In genomic region chr13:35930665-35931631, GRCh38 we compare ENCODE assay signal across 10 cellular contexts.
A peak's percentile ranks its signal among the peaks of the same experiment; 100 is the strongest.
DNase-seq lines count a peak whose midpoint lies in the region; ATAC-seq, FAIRE-seq and TF ChIP-seq lines count a peak whose summit lies in the region.
"Had no signal": no experiment of that assay in that cellular context is flagged by ENCODE, and none has a peak within 500 bp of the region (broad histone marks: within the 10 kb centered on the region; RNA-seq: fewer than 3 reads in every experiment).

No MANE protein-coding gene starts in this region.

- DNase-seq in renal cortical epithelial cell (ENCODE audit: low read depth) (peak; percentile 59), MV-4-11 (lab: John Stamatoyannopoulos, UW) (no peak), GM12892 (ENCODE audit: insufficient read length) (no peak)
- DNase-seq: activated naive CD8-positive, alpha-beta T cell treated with anti-CD3 and anti-CD28 coated beads for 36 hours; DMS153; NCI-H1105 treated with DMSO at 0.1 percent for 48 hours had no signal

- no peak for TF ChIP-seq POLR2A in GM12892 (IDR thresholded peaks at IDR 0.05; ENCODE audit: low read depth, low read length)

- no peak for FAIRE-seq in GM12892 (lab: Jason Lieb, UNC)

- ATAC-seq in GM19025 (IDR thresholded peaks at IDR 0.05; ENCODE audit: low read depth, unreplicated experiment) (peak; percentile 76), HG02623 (IDR thresholded peaks at IDR 0.05; ENCODE audit: unreplicated experiment) (peak; percentile 85), HG03571 (IDR thresholded peaks at IDR 0.05; ENCODE audit: unreplicated experiment) (peak; percentile 73), HG02884 (IDR thresholded peaks at IDR 0.05; ENCODE audit: unreplicated experiment) (no peak)
